ENCODE assay signal across 12 cellular contexts in genomic region chr5:57184322-57184721, GRCh38. TPM values are rescaled to one million over a fixed set of nuclear protein-coding genes. Genes with fewer than 3 reads are reported as not detected.
DNase-seq lines count a peak whose midpoint lies in the region; ATAC-seq and TF ChIP-seq lines count a peak whose summit lies in the region.
"Had no signal": no experiment of that assay in that cellular context is flagged by ENCODE, and none has a peak within 500 bp of the region (broad histone marks: within the 10 kb centered on the region; RNA-seq: fewer than 3 reads in every experiment).

No MANE protein-coding gene starts in this region.

- peak; percentile 62; the same call in 1 of the 2 replicates for ATAC-seq in Panc1
- ATAC-seq in GM18873 (IDR thresholded peaks at IDR 0.05; ENCODE audit: low FRiP score, unreplicated experiment) = no peak

- no peak overlapping the region for H3K27ac ChIP-seq in Panc1 (ENCODE audit: low read length)
- no peak overlapping the region for H3K27ac ChIP-seq in endodermal cell (ENCODE audit: low read depth, low read length)

- H3K27ac Mint-ChIP-seq in activated naive CD4-positive, alpha-beta T cell treated with anti-CD3 and anti-CD28 coated beads, Interleukin-2, amount 50 U/mL, for 24 hours = peak overlapping the region; percentile 65
- H3K27ac Mint-ChIP-seq in endodermal cell = peak overlapping the region; percentile 70
- H3K27ac Mint-ChIP-seq in stimulated activated naive CD8-positive, alpha-beta T cell treated with anti-CD3 and anti-CD28 coated beads, Interleukin-15, Interleukin-2, amounts not matched to agents 100 ng/mL and 50 ng/mL, for 24 hours = no peak overlapping the region

- intact Hi-C loops in Panc1 (cut with micrococcal nuclease; ENCODE audit: unreplicated experiment) = no loop called here

- no peaks in the 10 kb centered on the region for H3K27me3 ChIP-seq in Panc1 (ENCODE audit: control insufficient read depth, insufficient read depth, low read length)
- H3K27me3 ChIP-seq in endodermal cell (ENCODE audit: control insufficient read depth, insufficient read depth, low read length, poor library complexity, severe bottlenecking) = no peaks in the 10 kb centered on the region

- H3K4me3 ChIP-seq in Panc1 (ENCODE audit: low read depth in 2 of 2, low read length in 2 of 2) (no peak overlapping the region), endodermal cell (ENCODE audit: low read length) (no peak overlapping the region)

- H3K4me1 Mint-ChIP-seq in activated naive CD4-positive, alpha-beta T cell treated with anti-CD3 and anti-CD28 coated beads, Interleukin-2, amount 50 U/mL, for 24 hours = peaks cover 85% of the 10 kb centered on the region
- peaks cover 46% of the 10 kb centered on the region for H3K4me1 Mint-ChIP-seq in endodermal cell
- peaks cover 84% of the 10 kb centered on the region for H3K4me1 Mint-ChIP-seq in stimulated activated naive CD8-positive, alpha-beta T cell treated with anti-CD3 and anti-CD28 coated beads, Interleukin-15, Interleukin-2, amounts not matched to agents 100 ng/mL and 50 ng/mL, for 24 hours (ENCODE audit: low read depth)

- H3K4me1 ChIP-seq in Panc1 (ENCODE audit: control insufficient read depth, insufficient read depth, low read length) = peaks cover 11% of the 10 kb centered on the region
- H3K4me1 ChIP-seq in endodermal cell (ENCODE audit: control insufficient read depth, insufficient read depth, low read length) = no peaks in the 10 kb centered on the region

- 95 to 100% methylated on average over 2 of the region's 2 CpGs for WGBS in endodermal cell (ENCODE audit: insufficient coverage in 1 of 2, insufficient read length in 1 of 2), 2 experiments

- peaks cover 18% of the 10 kb centered on the region for H3K36me3 Mint-ChIP-seq in activated naive CD4-positive, alpha-beta T cell treated with anti-CD3 and anti-CD28 coated beads, Interleukin-2, amount 50 U/mL, for 24 hours
- peaks cover 32% of the 10 kb centered on the region for H3K36me3 Mint-ChIP-seq in endodermal cell (ENCODE audit: low read depth)
- peaks cover 66% of the 10 kb centered on the region for H3K36me3 Mint-ChIP-seq in stimulated activated naive CD8-positive, alpha-beta T cell treated with anti-CD3 and anti-CD28 coated beads, Interleukin-15, Interleukin-2, amounts not matched to agents 100 ng/mL and 50 ng/mL, for 24 hours (ENCODE audit: low read depth)

- no peak for DNase-seq in activated naive CD4-positive, alpha-beta T cell treated with anti-CD3 and anti-CD28 coated beads, Interleukin-2, amount 50 U/mL, for 16 hours
- DNase-seq in Panc1 (ENCODE audit: low read depth, low spot score) (no peak), endodermal cell (no peak), mesenteric fat pad (ENCODE audit: low spot score) (no peak), NCI-H526 treated with DMSO at 0.1 percent for 48 hours (lab: John Stamatoyannopoulos, UW) (no peak)
- DNase-seq: cortex of kidney; NCI-H187; stimulated activated CD4-positive, alpha-beta T cell treated with anti-CD3 and anti-CD28 coated beads, Interleukin-4, amount 100 ng/mL, for 24 hours; stimulated activated naive CD4-positive, alpha-beta T cell had no signal

- BruUV-seq in Panc1 (replicated peaks; lab: Mats Ljungman, UMichigan) = no TSS peak

- CTCF ChIA-PET in Panc1 (lab: Charles Lee) = no interaction called here

- H3K9me3 Mint-ChIP-seq in activated naive CD4-positive, alpha-beta T cell treated with anti-CD3 and anti-CD28 coated beads, Interleukin-2, amount 50 U/mL, for 24 hours = no peaks in the 10 kb centered on the region
- peaks cover 5% of the 10 kb centered on the region for H3K9me3 Mint-ChIP-seq in endodermal cell
- H3K9me3 Mint-ChIP-seq in stimulated activated naive CD8-positive, alpha-beta T cell treated with anti-CD3 and anti-CD28 coated beads, Interleukin-15, Interleukin-2, amounts not matched to agents 100 ng/mL and 50 ng/mL, for 24 hours = no peaks in the 10 kb centered on the region

- in situ Hi-C loops in Panc1 (cut with HindIII; ENCODE audit: low pct_unique_long_range_greater_than_20kb, low sequenced_read_pairs) = no loop called here

- no peaks in the 10 kb centered on the region for H3K27me3 Mint-ChIP-seq in activated naive CD4-positive, alpha-beta T cell treated with anti-CD3 and anti-CD28 coated beads, Interleukin-2, amount 50 U/mL, for 24 hours
- H3K27me3 Mint-ChIP-seq in endodermal cell (ENCODE audit: insufficient read depth) = no peaks in the 10 kb centered on the region
- H3K27me3 Mint-ChIP-seq in stimulated activated naive CD8-positive, alpha-beta T cell treated with anti-CD3 and anti-CD28 coated beads, Interleukin-15, Interleukin-2, amounts not matched to agents 100 ng/mL and 50 ng/mL, for 24 hours = no peaks in the 10 kb centered on the region

- POLR2A ChIA-PET in Panc1 (lab: Charles Lee) = no interaction called here

- H3K4me3 Mint-ChIP-seq in activated naive CD4-positive, alpha-beta T cell treated with anti-CD3 and anti-CD28 coated beads, Interleukin-2, amount 50 U/mL, for 24 hours = peak overlapping the region; percentile 62
- H3K4me3 Mint-ChIP-seq in endodermal cell = no peak overlapping the region
- peak overlapping the region; percentile 45 for H3K4me3 Mint-ChIP-seq in stimulated activated naive CD8-positive, alpha-beta T cell treated with anti-CD3 and anti-CD28 coated beads, Interleukin-15, Interleukin-2, amounts not matched to agents 100 ng/mL and 50 ng/mL, for 24 hours

- no peak; the same call in 1 of the 2 replicates for TF ChIP-seq CTCF in Panc1 (IDR thresholded peaks at IDR 0.05)
- TF ChIP-seq CTCF in endodermal cell (conservative IDR thresholded peaks at IDR 0.05) = peak; percentile 31

- no peak overlapping the region for H3K9ac ChIP-seq in endodermal cell (ENCODE audit: extremely low read depth, low read length, poor library complexity, severe bottlenecking)

- H3K9me3 ChIP-seq in Panc1 (ENCODE audit: control insufficient read depth, insufficient read depth, low read depth, low read length) (no peaks in the 10 kb centered on the region), endodermal cell (ENCODE audit: control insufficient read depth, low read length) (peaks cover 5% of the 10 kb centered on the region)

- no peaks in the 10 kb centered on the region for H3K36me3 ChIP-seq in Panc1 (ENCODE audit: control insufficient read depth, insufficient read depth, low read length)
- peaks cover 48% of the 10 kb centered on the region for H3K36me3 ChIP-seq in endodermal cell (ENCODE audit: control insufficient read depth, insufficient read depth, low read length)

RNA-seq across cellular contexts. Expression of gene GPBP1, which starts 10.5 kb away (rescaled TPM):
- total RNA-seq in Panc1 (2021; ENCODE audit: unreplicated experiment) (54.4 TPM), endodermal cell (100 to 1,000 TPM; 109 to 124 TPM), mesenteric fat pad (52.8 TPM)
- 23.9 TPM for polyA plus RNA-seq in Panc1 (2012; ENCODE audit: insufficient read length)
- 90.3 TPM for polyA plus RNA-seq in endodermal cell (2013, experiment 1 of 2)
- polyA plus RNA-seq in endodermal cell (2013, experiment 2 of 2) = 95.6 TPM
